10 cellular contexts compared by ENCODE assay signal in the genomic region with DNA sequence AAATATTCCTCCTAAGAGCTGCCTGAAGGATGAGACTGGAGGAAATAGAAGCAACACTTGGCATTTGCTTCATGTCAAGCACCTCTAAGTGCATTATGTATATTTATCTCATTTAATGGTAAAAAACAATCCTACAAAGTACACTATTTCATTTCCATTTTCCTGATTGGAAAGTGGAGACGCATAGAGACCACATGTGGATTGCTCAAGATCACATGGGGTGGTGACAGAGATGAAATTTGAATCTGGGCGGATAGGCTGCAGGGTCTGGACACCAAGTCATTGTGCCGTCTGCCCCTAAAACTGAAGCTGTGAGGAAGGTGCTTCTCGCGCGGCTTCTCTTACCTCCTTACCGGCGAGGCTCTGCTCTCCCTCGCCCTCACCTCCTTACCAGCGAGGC. TPM values are rescaled to one million over a fixed set of nuclear protein-coding genes. Genes with fewer than 3 reads are reported as not detected.
"Had no signal": no experiment of that assay in that cellular context is flagged by ENCODE, and none has a peak within 500 bp of the region (broad histone marks: within the 10 kb centered on the region; RNA-seq: fewer than 3 reads in every experiment).

No MANE protein-coding gene starts in this region.

- H3K27ac ChIP-seq: HL-60, KMS-11 had no signal

- ATAC-seq: K562 had no signal

- DNase-seq: IMR-90, KBM-7, KG1 had no signal

- H3K4me3 ChIP-seq: K562 had no signal

- H3K9ac ChIP-seq: KMS-11 had no signal

- H3K9me3 Mint-ChIP-seq: IgD-negative memory B cell had no signal

- H3K4me2 ChIP-seq: KMS-11 had no signal

- H3K4me3 Mint-ChIP-seq: IgD-negative memory B cell had no signal

- H3K27ac Mint-ChIP-seq: IgD-negative memory B cell had no signal

- FAIRE-seq: HTR-8/SVneo, K562 had no signal

RNA-seq across cellular contexts. Expression of a gene that starts 30.3 kb away (rescaled TPM):
- total RNA-seq: HT-29, HT1080, IMR-90, K562 had no signal
- polyA plus RNA-seq: IgD-negative memory B cell, IMR-90, K562 had no signal
